8 cellular contexts compared by ENCODE assay signal in the genomic region with DNA sequence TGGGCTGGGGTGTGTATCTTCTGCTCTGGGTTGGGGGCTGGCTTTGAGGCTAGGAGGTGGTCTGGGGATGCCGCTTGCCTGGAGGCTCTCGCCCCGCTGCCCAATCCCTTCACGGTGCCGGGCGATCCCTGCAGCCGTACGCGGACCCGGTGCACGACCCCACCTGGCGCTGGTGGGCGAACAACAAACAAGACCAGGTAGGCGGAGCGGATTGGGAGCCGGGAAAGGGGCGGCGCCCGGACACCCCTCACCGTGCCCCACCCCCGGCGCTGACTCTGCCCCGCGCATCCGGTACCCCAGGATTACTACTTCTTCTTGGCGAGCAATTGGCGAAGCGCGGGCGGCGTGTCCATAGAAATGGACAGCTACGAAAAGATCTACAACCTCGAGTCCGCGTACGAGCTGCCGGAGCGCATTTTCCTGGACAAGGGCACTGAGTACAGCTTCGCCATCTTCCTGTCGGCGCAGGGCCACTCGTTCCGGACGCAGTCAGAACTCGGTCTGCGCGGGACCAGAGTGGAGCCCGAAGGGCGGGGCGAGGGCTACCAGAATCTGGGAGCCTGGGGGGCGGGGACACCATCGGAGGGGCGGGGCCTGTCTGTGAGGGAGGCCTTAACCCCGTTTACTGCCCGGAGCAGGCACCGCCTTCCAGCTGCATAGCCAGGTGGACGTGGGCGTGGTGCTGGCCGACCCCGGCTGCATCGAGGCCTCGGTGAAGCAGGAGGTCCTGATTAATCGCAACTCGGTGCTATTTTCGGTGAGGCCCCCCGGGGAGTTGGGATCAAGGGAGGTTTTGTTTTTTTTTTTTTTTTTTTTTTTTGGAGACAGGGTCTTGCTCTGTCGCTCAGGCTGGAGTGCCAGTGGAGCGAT. TPM values are rescaled to one million over a fixed set of nuclear protein-coding genes. Genes with fewer than 3 reads are reported as not detected.
DNase-seq lines count a peak whose midpoint lies in the region; ATAC-seq and TF ChIP-seq lines count a peak whose summit lies in the region.

No MANE protein-coding gene starts in this region.

- H3K36me3 ChIP-seq in SK-N-MC (ENCODE audit: insufficient read depth, low read length) (no peaks in the 10 kb centered on the region), heart right ventricle (no peaks in the 10 kb centered on the region), rectal smooth muscle tissue (ENCODE audit: control insufficient read depth, insufficient read depth, low read length) (no peaks in the 10 kb centered on the region), uterus (no peaks in the 10 kb centered on the region)

- H3K27ac Mint-ChIP-seq in activated naive CD4-positive, alpha-beta T cell treated with anti-CD3 and anti-CD28 coated beads, Interleukin-2, amount 50 U/mL, for 72 hours = peak overlapping the region in 1 of 2 donors; percentile 77

- no peak overlapping the region for H3K27ac ChIP-seq in SK-N-MC
- H3K27ac ChIP-seq in heart right ventricle = peak overlapping the region in 8 of 10 donors; percentile 36 to 78 (median 64)
- H3K27ac ChIP-seq in rectal smooth muscle tissue (ENCODE audit: low read depth, low read length) = no peak overlapping the region
- no peak overlapping the region for H3K27ac ChIP-seq in uterus

- TF ChIP-seq CTCF in GM12864 (IDR thresholded peaks at IDR 0.05; ENCODE audit: low read depth, low read length, missing control alignments) (no peak), heart right ventricle (IDR thresholded peaks at IDR 0.05) (no peak), uterus (IDR thresholded peaks at IDR 0.05) (no peak)

- H3K4me3 ChIP-seq in GM12864 (ENCODE audit: low read depth, low read length) = peak overlapping the region; percentile 58
- H3K4me3 ChIP-seq in SK-N-MC = peak overlapping the region; percentile 77
- H3K4me3 ChIP-seq in heart right ventricle = peak overlapping the region; percentile 44 to 94 (median 73)
- H3K4me3 ChIP-seq in rectal smooth muscle tissue (ENCODE audit: low read length) = peak overlapping the region; percentile 71
- H3K4me3 ChIP-seq in uterus = peak overlapping the region; percentile 36

- H3K4me1 ChIP-seq in heart right ventricle = peaks cover 0 to 20% (median 13%) of the 10 kb centered on the region in 9 donors
- H3K4me1 ChIP-seq in rectal smooth muscle tissue (ENCODE audit: control insufficient read depth, insufficient read depth, low read length) = no peaks in the 10 kb centered on the region
- no peaks in the 10 kb centered on the region for H3K4me1 ChIP-seq in uterus

- TF ChIP-seq POLR2A in uterus (IDR thresholded peaks at IDR 0.05) = no peak

- H3K9ac ChIP-seq in SK-N-MC (ENCODE audit: insufficient read length) (no peak overlapping the region), rectal smooth muscle tissue (ENCODE audit: low read length) (no peak overlapping the region)

- 2 to 3% methylated on average over 68 of the region's 68 CpGs for WGBS in heart right ventricle, 2 donors

- DNase-seq in GM12864 (ENCODE audit: low read depth) = peak; percentile 13
- DNase-seq in KG1 (lab: John Stamatoyannopoulos, UW) = peak; percentile 35
- no peak for DNase-seq in SK-N-MC (ENCODE audit: low read depth, low spot score)
- peak; percentile 64 to 90 for DNase-seq in activated naive CD4-positive, alpha-beta T cell treated with anti-CD3 and anti-CD28 coated beads, Interleukin-2, amount 50 U/mL, for 72 hours (ENCODE audit: low spot score in 2 of 2)
- peak; percentile 82 to 86 for DNase-seq in heart right ventricle
- peak; percentile 68 to 70 for DNase-seq in uterus

- H3K36me3 Mint-ChIP-seq in activated naive CD4-positive, alpha-beta T cell treated with anti-CD3 and anti-CD28 coated beads, Interleukin-2, amount 50 U/mL, for 72 hours = no peaks in the 10 kb centered on the region

- H3K9me3 ChIP-seq in SK-N-MC (ENCODE audit: low read depth, low read length) (no peaks in the 10 kb centered on the region), heart right ventricle (no peaks in the 10 kb centered on the region), uterus (no peaks in the 10 kb centered on the region)

- intact Hi-C loops in heart right ventricle (cut with DNase I) = no loop called here
- intact Hi-C loops in uterus (cut with DNase I; ENCODE audit: low total_unique reads) = no loop called here

- H3K9me3 Mint-ChIP-seq in activated naive CD4-positive, alpha-beta T cell treated with anti-CD3 and anti-CD28 coated beads, Interleukin-2, amount 50 U/mL, for 72 hours = no peaks in the 10 kb centered on the region

- peak; percentile 71 to 82 for ATAC-seq in activated naive CD4-positive, alpha-beta T cell treated with anti-CD3 and anti-CD28 coated beads, Interleukin-2, amount 50 U/mL, for 72 hours
- ATAC-seq in heart right ventricle (peak; percentile 79 to 90 (median 82)), HG02763 (IDR thresholded peaks at IDR 0.05; ENCODE audit: unreplicated experiment) (no peak)

- H3K27me3 ChIP-seq in heart right ventricle = peaks cover 0 to 44% (median 15%) of the 10 kb centered on the region in 7 donors
- H3K27me3 ChIP-seq in rectal smooth muscle tissue (ENCODE audit: control insufficient read depth, insufficient read depth, low read length) = peaks cover 9% of the 10 kb centered on the region
- no peaks in the 10 kb centered on the region for H3K27me3 ChIP-seq in uterus

RNA-seq across cellular contexts. Expression of gene PSMD8, which starts 12.1 kb away (rescaled TPM):
- 100 to 1,000 TPM; 189 to 203 TPM for total RNA-seq in activated naive CD4-positive, alpha-beta T cell treated with anti-CD3 and anti-CD28 coated beads, Interleukin-2, amount 50 U/mL, for 72 hours
- total RNA-seq in heart right ventricle (100 to 1,000 TPM; 234 to 426 (median 302) TPM), uterus (100 to 1,000 TPM in 3 of 4 donors, 10 to 100 TPM in 1; 67.4 to 156 (median 128) TPM)
- polyA plus RNA-seq in heart right ventricle = 100 to 1,000 TPM; 113 to 513 TPM

RNA-seq across cellular contexts. Expression of gene GGN, which starts 25.5 kb away (rescaled TPM):
- 1 to 10 TPM in 1 of 2 donors, not detected in 1; 1.2 TPM for total RNA-seq in activated naive CD4-positive, alpha-beta T cell treated with anti-CD3 and anti-CD28 coated beads, Interleukin-2, amount 50 U/mL, for 72 hours
- total RNA-seq in heart right ventricle (under 1 TPM in 5 of 10 donors, not detected in 5; 0.13 to 0.57 (median 0.40) TPM), uterus (under 1 TPM in 1 of 4 donors, not detected in 3; 0.82 TPM)
- under 1 TPM in 1 of 2 donors, not detected in 1; 0.22 TPM for polyA plus RNA-seq in heart right ventricle

RNA-seq across cellular contexts. Expression of gene SPRED3, which starts 26.2 kb away (rescaled TPM):
- total RNA-seq in activated naive CD4-positive, alpha-beta T cell treated with anti-CD3 and anti-CD28 coated beads, Interleukin-2, amount 50 U/mL, for 72 hours = 1 to 10 TPM; 3.5 to 6.7 TPM
- total RNA-seq in heart right ventricle (1 to 10 TPM in 2 of 10 donors, under 1 TPM in 8; 0.17 to 1.7 (median 0.58) TPM), uterus (1 to 10 TPM in 1 of 4 donors, under 1 TPM in 1, not detected in 2; 0.88 to 5.7 TPM)
- under 1 TPM; 0.44 to 0.51 TPM for polyA plus RNA-seq in heart right ventricle

RNA-seq across cellular contexts. Expression of gene CATSPERG, which starts 26.7 kb away (rescaled TPM):
- total RNA-seq in activated naive CD4-positive, alpha-beta T cell treated with anti-CD3 and anti-CD28 coated beads, Interleukin-2, amount 50 U/mL, for 72 hours = 10 to 100 TPM in 1 of 2 donors, 1 to 10 TPM in 1; 4.1 to 22.8 TPM
- 1 to 10 TPM in 5 of 10 donors, under 1 TPM in 5; 0.74 to 4.9 (median 1.1) TPM for total RNA-seq in heart right ventricle
- 1 to 10 TPM; 1.1 to 2.5 TPM for polyA plus RNA-seq in heart right ventricle
- total RNA-seq in uterus = 10 to 100 TPM in 3 of 4 donors, not detected in 1; 10.6 to 95.3 (median 19.3) TPM

RNA-seq across cellular contexts. Expression of gene FAM98C, which starts 40.6 kb away (rescaled TPM):
- 10 to 100 TPM; 28.4 to 33.1 TPM for total RNA-seq in activated naive CD4-positive, alpha-beta T cell treated with anti-CD3 and anti-CD28 coated beads, Interleukin-2, amount 50 U/mL, for 72 hours
- total RNA-seq in heart right ventricle (10 to 100 TPM in 9 of 10 donors, 1 to 10 TPM in 1; 9.8 to 16.1 (median 12.2) TPM), uterus (10 to 100 TPM in 2 of 4 donors, 1 to 10 TPM in 2; 2.1 to 21.1 (median 11.7) TPM)
- 10 to 100 TPM; 13.3 to 14.1 TPM for polyA plus RNA-seq in heart right ventricle

Comparison
In these comparisons a context has a peak if more than half of its experiments do, and no peak if none do; other contexts are left out.
1. H3K27ac ChIP-seq: peak in heart right ventricle (8 of 10); none in SK-N-MC (single experiment), rectal smooth muscle tissue (single experiment) and uterus (0 of 2).
2. Peak in every context shown above with its lines, with median percentiles within 50 percentile points of each other: H3K4me3 ChIP-seq.